18 cellular contexts compared by ENCODE assay signal in the genomic region with DNA sequence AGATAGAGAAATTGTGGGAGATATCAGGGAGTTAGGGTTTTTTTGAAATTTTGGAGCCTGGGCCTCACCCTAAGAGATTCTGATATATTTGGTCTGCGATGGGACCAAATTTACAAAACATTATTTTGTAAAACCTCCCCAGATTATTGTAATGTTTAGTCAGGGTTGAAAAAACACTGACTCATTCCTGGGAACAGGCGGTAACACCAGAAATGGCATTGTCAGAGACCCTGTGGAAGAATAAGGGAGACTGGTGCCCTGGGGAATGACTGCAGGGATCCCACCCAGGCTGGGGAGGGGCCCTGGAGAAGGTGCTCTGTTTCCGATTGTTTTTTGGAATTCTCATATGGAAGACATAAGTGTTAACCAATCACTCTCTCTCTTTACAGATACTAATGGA. TPM values are rescaled to one million over a fixed set of nuclear protein-coding genes. Genes with fewer than 3 reads are reported as not detected.
DNase-seq lines count a peak whose midpoint lies in the region; ATAC-seq and TF ChIP-seq lines count a peak whose summit lies in the region.
"Had no signal": no experiment of that assay in that cellular context is flagged by ENCODE, and none has a peak within 500 bp of the region (broad histone marks: within the 10 kb centered on the region; RNA-seq: fewer than 3 reads in every experiment).

No MANE protein-coding gene starts in this region.

- WGBS in esophagus muscularis mucosa: 81% methylated on average over 3 of the region's 3 CpGs

- H3K4me3 ChIP-seq in adipocyte (ENCODE audit: low read length) (no peak overlapping the region), esophagus muscularis mucosa (no peak overlapping the region)
- H3K4me3 ChIP-seq: A549; BLaER1 treated with 17β-estradiol and CSF1 and Interleukin-3, amounts not matched to agents 10 nM and 100 nM had no signal

- no peak overlapping the region for H3K4me3 Mint-ChIP-seq in activated T-cell treated with anti-CD3 and anti-CD28 coated beads, Interleukin-2, amount 50 U/mL, for 24 hours
- no peak overlapping the region for H3K4me3 Mint-ChIP-seq in activated T-cell treated with anti-CD3 and anti-CD28 coated beads, Interleukin-2, amount 50 U/mL, for 72 hours
- no peak overlapping the region for H3K4me3 Mint-ChIP-seq in activated T-helper 2 cell treated with anti-CD3 and anti-CD28 coated beads, Interferon-gamma antibody, Interleukin-2, Interleukin-4, amounts not matched to agents 10 μg/mL and 5 μg/mL and 100 μg/mL, durations not matched to agents 14 hours and 24 hours and 36 hours (ENCODE audit: low read depth)
- H3K4me3 Mint-ChIP-seq: B cell; CD8-positive, alpha-beta T cell; H9 had no signal

- no peaks in the 10 kb centered on the region for H3K27me3 Mint-ChIP-seq in activated T-cell treated with anti-CD3 and anti-CD28 coated beads, Interleukin-2, amount 50 U/mL, for 24 hours
- no peaks in the 10 kb centered on the region for H3K27me3 Mint-ChIP-seq in activated T-cell treated with anti-CD3 and anti-CD28 coated beads, Interleukin-2, amount 50 U/mL, for 72 hours (ENCODE audit: low read depth)
- no peaks in the 10 kb centered on the region for H3K27me3 Mint-ChIP-seq in activated T-helper 2 cell treated with anti-CD3 and anti-CD28 coated beads, Interferon-gamma antibody, Interleukin-2, Interleukin-4, amounts not matched to agents 10 μg/mL and 5 μg/mL and 100 μg/mL, durations not matched to agents 14 hours and 24 hours and 36 hours (ENCODE audit: low read depth)
- H3K27me3 Mint-ChIP-seq: B cell had no signal

- H3K9ac ChIP-seq in adipocyte (ENCODE audit: low read length): no peak overlapping the region
- H3K9ac ChIP-seq: BLaER1 treated with 17β-estradiol and CSF1 and Interleukin-3, amounts not matched to agents 10 nM and 100 nM had no signal

- TF ChIP-seq CTCF in esophagus muscularis mucosa (IDR thresholded peaks at IDR 0.05): no peak

- TF ChIP-seq POLR2A in esophagus muscularis mucosa (IDR thresholded peaks at IDR 0.05; ENCODE audit: low read depth): no peak

- ATAC-seq in activated T-cell treated with anti-CD3 and anti-CD28 coated beads, Interleukin-2, amount 50 U/mL, for 72 hours (replicated peaks in 1 of 2): no peak
- ATAC-seq: A549; CD8-positive, alpha-beta T cell; HepG2 had no signal

- H3K36me3 ChIP-seq in adipocyte (ENCODE audit: control insufficient read depth, insufficient read depth, low read length, severe bottlenecking) (peaks cover 95% of the 10 kb centered on the region), esophagus muscularis mucosa (peaks cover 68 to 94% (median 91%) of the 10 kb centered on the region in 4 donors)

- H3K9me3 ChIP-seq in adipocyte (ENCODE audit: control insufficient read depth, low read length) (no peaks in the 10 kb centered on the region), esophagus muscularis mucosa (no peaks in the 10 kb centered on the region)
- H3K9me3 ChIP-seq: A549; BLaER1 treated with 17β-estradiol and CSF1 and Interleukin-3, amounts not matched to agents 10 nM and 100 nM had no signal

- no peak for TF ChIP-seq EP300 in esophagus muscularis mucosa (IDR thresholded peaks at IDR 0.05)

- no peaks in the 10 kb centered on the region for H3K9me3 Mint-ChIP-seq in activated T-cell treated with anti-CD3 and anti-CD28 coated beads, Interleukin-2, amount 50 U/mL, for 24 hours
- H3K9me3 Mint-ChIP-seq in activated T-cell treated with anti-CD3 and anti-CD28 coated beads, Interleukin-2, amount 50 U/mL, for 72 hours: no peaks in the 10 kb centered on the region
- H3K9me3 Mint-ChIP-seq in activated T-helper 2 cell treated with anti-CD3 and anti-CD28 coated beads, Interferon-gamma antibody, Interleukin-2, Interleukin-4, amounts not matched to agents 10 μg/mL and 5 μg/mL and 100 μg/mL, durations not matched to agents 14 hours and 24 hours and 36 hours: no peaks in the 10 kb centered on the region
- H3K9me3 Mint-ChIP-seq: CD8-positive, alpha-beta T cell; H9 had no signal

- H3K4me1 Mint-ChIP-seq in activated T-cell treated with anti-CD3 and anti-CD28 coated beads, Interleukin-2, amount 50 U/mL, for 24 hours (ENCODE audit: low read depth): no peaks in the 10 kb centered on the region
- H3K4me1 Mint-ChIP-seq in activated T-cell treated with anti-CD3 and anti-CD28 coated beads, Interleukin-2, amount 50 U/mL, for 72 hours (ENCODE audit: low read depth): no peaks in the 10 kb centered on the region
- H3K4me1 Mint-ChIP-seq in activated T-helper 2 cell treated with anti-CD3 and anti-CD28 coated beads, Interferon-gamma antibody, Interleukin-2, Interleukin-4, amounts not matched to agents 10 μg/mL and 5 μg/mL and 100 μg/mL, durations not matched to agents 14 hours and 24 hours and 36 hours (ENCODE audit: low read depth): no peaks in the 10 kb centered on the region
- H3K4me1 Mint-ChIP-seq: H9 had no signal

- H3K27ac Mint-ChIP-seq in activated T-cell treated with anti-CD3 and anti-CD28 coated beads, Interleukin-2, amount 50 U/mL, for 24 hours: peak overlapping the region; percentile 16
- no peak overlapping the region for H3K27ac Mint-ChIP-seq in activated T-cell treated with anti-CD3 and anti-CD28 coated beads, Interleukin-2, amount 50 U/mL, for 72 hours
- no peak overlapping the region for H3K27ac Mint-ChIP-seq in activated T-helper 2 cell treated with anti-CD3 and anti-CD28 coated beads, Interferon-gamma antibody, Interleukin-2, Interleukin-4, amounts not matched to agents 10 μg/mL and 5 μg/mL and 100 μg/mL, durations not matched to agents 14 hours and 24 hours and 36 hours
- H3K27ac Mint-ChIP-seq: B cell; CD8-positive, alpha-beta T cell; H9 had no signal

- H3K27me3 ChIP-seq in adipocyte (replicated peaks; ENCODE audit: control insufficient read depth, insufficient read depth, low read length): no peaks in the 10 kb centered on the region
- H3K27me3 ChIP-seq in esophagus muscularis mucosa: no peaks in the 10 kb centered on the region
- H3K27me3 ChIP-seq: BLaER1 treated with 17β-estradiol and CSF1 and Interleukin-3, amounts not matched to agents 10 nM and 100 nM had no signal

- peaks cover 89% of the 10 kb centered on the region for H3K36me3 Mint-ChIP-seq in activated T-cell treated with anti-CD3 and anti-CD28 coated beads, Interleukin-2, amount 50 U/mL, for 24 hours (ENCODE audit: low read depth)
- H3K36me3 Mint-ChIP-seq in activated T-cell treated with anti-CD3 and anti-CD28 coated beads, Interleukin-2, amount 50 U/mL, for 72 hours (ENCODE audit: insufficient read depth in 2 of 2): peaks cover 2 to 16% of the 10 kb centered on the region in 2 donors
- H3K36me3 Mint-ChIP-seq in activated T-helper 2 cell treated with anti-CD3 and anti-CD28 coated beads, Interferon-gamma antibody, Interleukin-2, Interleukin-4, amounts not matched to agents 10 μg/mL and 5 μg/mL and 100 μg/mL, durations not matched to agents 14 hours and 24 hours and 36 hours (ENCODE audit: low read depth): peaks cover 79% of the 10 kb centered on the region

- H3K4me1 ChIP-seq in adipocyte (ENCODE audit: control insufficient read depth, insufficient read depth, low read length): no peaks in the 10 kb centered on the region
- H3K4me1 ChIP-seq in esophagus muscularis mucosa: no peaks in the 10 kb centered on the region
- H3K4me1 ChIP-seq: A549; BLaER1 treated with 17β-estradiol and CSF1 and Interleukin-3, amounts not matched to agents 10 nM and 100 nM had no signal

- intact Hi-C loops in activated T-helper 2 cell treated with anti-CD3 and anti-CD28 coated beads, Interferon-gamma antibody, Interleukin-2, Interleukin-4, amounts not matched to agents 10 μg/mL and 5 μg/mL and 100 μg/mL, durations not matched to agents 14 hours and 24 hours and 36 hours (cut with micrococcal nuclease): no loop called here
- intact Hi-C loops in esophagus muscularis mucosa (cut with DNase I): no loop called here

- DNase-seq in activated T-cell treated with anti-CD3 and anti-CD28 coated beads, Interleukin-2, amount 50 U/mL, for 24 hours: no peak
- no peak for DNase-seq in activated T-cell treated with anti-CD3 and anti-CD28 coated beads, Interleukin-2, amount 50 U/mL, for 72 hours
- peak; percentile 35 for DNase-seq in adipocyte (ENCODE audit: low read depth)
- peak; percentile 14 for DNase-seq in hepatic stellate cell (ENCODE audit: low spot score)
- DNase-seq in activated T-helper 2 cell treated with anti-CD3 and anti-CD28 coated beads, Interferon-gamma antibody, Interleukin-2, Interleukin-4, amounts not matched to agents 10 μg/mL and 5 μg/mL and 100 μg/mL, durations not matched to agents 14 hours and 24 hours and 36 hours (ENCODE audit: low spot score): no peak
- DNase-seq in esophagus muscularis mucosa (ENCODE audit: extremely low spot score): no peak
- DNase-seq in NCI-H1694 (lab: John Stamatoyannopoulos, UW): no peak
- DNase-seq: Calu3; CD8-positive, alpha-beta T cell; DMS79 treated with DMSO at 0.1 percent for 48 hours; GF-D8; H9 had no signal

- no peak overlapping the region for H3K27ac ChIP-seq in esophagus muscularis mucosa (replicated peaks in 1 of 4)
- H3K27ac ChIP-seq: 22Rv1; A549; BLaER1 treated with 17β-estradiol and CSF1 and Interleukin-3, amounts not matched to agents 10 nM and 100 nM had no signal

RNA-seq across cellular contexts. Expression of gene STRIP1, which starts 13.1 kb away (rescaled TPM):
- total RNA-seq in activated T-cell treated with anti-CD3 and anti-CD28 coated beads, Interleukin-2, amount 50 U/mL, for 72 hours: 10 to 100 TPM; 35.8 to 41.0 TPM
- 37.4 and 39.1 TPM in 2 replicates for total RNA-seq in activated T-helper 2 cell treated with anti-CD3 and anti-CD28 coated beads, Interferon-gamma antibody, Interleukin-2, Interleukin-4, amounts not matched to agents 10 μg/mL and 5 μg/mL and 100 μg/mL, durations not matched to agents 14 hours and 24 hours and 36 hours
- 10 to 100 TPM; 26.2 to 43.5 (median 35.3) TPM for total RNA-seq in esophagus muscularis mucosa

RNA-seq across cellular contexts. Expression of gene AHCYL1, which starts 36.7 kb away (rescaled TPM):
- total RNA-seq in activated T-cell treated with anti-CD3 and anti-CD28 coated beads, Interleukin-2, amount 50 U/mL, for 72 hours: 100 to 1,000 TPM in 1 of 2 donors, 10 to 100 TPM in 1; 87.0 to 101 TPM
- 85.8 and 86.5 TPM in 2 replicates for total RNA-seq in activated T-helper 2 cell treated with anti-CD3 and anti-CD28 coated beads, Interferon-gamma antibody, Interleukin-2, Interleukin-4, amounts not matched to agents 10 μg/mL and 5 μg/mL and 100 μg/mL, durations not matched to agents 14 hours and 24 hours and 36 hours
- total RNA-seq in esophagus muscularis mucosa: 100 to 1,000 TPM in 1 of 4 donors, 10 to 100 TPM in 3; 72.1 to 111 (median 91.0) TPM

RNA-seq across cellular contexts. Expression of gene ALX3, which starts 49.2 kb away (rescaled TPM):
- total RNA-seq in activated T-cell treated with anti-CD3 and anti-CD28 coated beads, Interleukin-2, amount 50 U/mL, for 72 hours: not detected
- total RNA-seq in activated T-helper 2 cell treated with anti-CD3 and anti-CD28 coated beads, Interferon-gamma antibody, Interleukin-2, Interleukin-4, amounts not matched to agents 10 μg/mL and 5 μg/mL and 100 μg/mL, durations not matched to agents 14 hours and 24 hours and 36 hours: not detected in 2 replicates
- not detected for total RNA-seq in esophagus muscularis mucosa
- total RNA-seq: B cell; Calu3; CD8-positive, alpha-beta T cell; H1; H9; HepG2 had no signal

Comparison
In these comparisons a context has a peak if more than half of its experiments do, and no peak if none do; other contexts are left out.
1. DNase-seq: peak in adipocyte (single experiment) and hepatic stellate cell (single experiment); none in activated T-cell treated with anti-CD3 and anti-CD28 coated beads, Interleukin-2, amount 50 U/mL, for 24 hours (single experiment), activated T-cell treated with anti-CD3 and anti-CD28 coated beads, Interleukin-2, amount 50 U/mL, for 72 hours (0 of 2), activated T-helper 2 cell treated with anti-CD3 and anti-CD28 coated beads, Interferon-gamma antibody, Interleukin-2, Interleukin-4, amounts not matched to agents 10 μg/mL and 5 μg/mL and 100 μg/mL, durations not matched to agents 14 hours and 24 hours and 36 hours (single experiment), esophagus muscularis mucosa (single experiment) and NCI-H1694 (single experiment).